13 cellular contexts compared by ENCODE assay signal in the genomic region with DNA sequence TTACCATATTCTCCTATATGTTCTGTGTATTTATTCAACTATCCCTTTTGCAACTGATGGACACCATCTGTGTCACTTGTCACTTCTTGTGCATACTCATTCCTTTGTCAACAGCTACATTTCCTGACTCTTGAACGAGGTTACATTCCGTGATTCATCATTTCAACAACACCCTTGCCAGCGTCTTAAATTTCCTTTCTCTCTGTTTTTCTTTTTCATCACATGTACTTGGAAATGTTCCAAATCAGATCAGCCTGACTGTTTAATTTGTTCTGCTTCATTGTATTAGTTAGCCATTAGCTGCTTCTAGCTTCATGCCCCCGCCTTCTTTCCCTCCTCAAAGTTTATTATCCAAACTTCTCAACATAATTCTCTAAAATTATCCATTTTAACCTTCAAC.
DNase-seq lines count a peak whose midpoint lies in the region; ATAC-seq and TF ChIP-seq lines count a peak whose summit lies in the region.
"Had no signal": no experiment of that assay in that cellular context is flagged by ENCODE, and none has a peak within 500 bp of the region (broad histone marks: within the 10 kb centered on the region; RNA-seq: fewer than 3 reads in every experiment).

No MANE protein-coding gene starts in this region.

- POLR2A ChIA-PET in HEK293T (lab: Yijun Ruan, JAX), result no interaction called here

- H3K4me1 ChIP-seq in ACC112 (ENCODE audit: control insufficient read depth, insufficient read depth, low read length, unreplicated experiment) (peaks cover 62% of the 10 kb centered on the region), foreskin keratinocyte (peaks cover 33% of the 10 kb centered on the region)
- H3K4me1 ChIP-seq: adrenal gland had no signal

- H3K27ac ChIP-seq in ACC112 (ENCODE audit: low read depth, low read length) (peak overlapping the region; percentile 92), foreskin keratinocyte (no peak overlapping the region)
- H3K27ac ChIP-seq: adrenal gland had no signal

- H3K79me2 ChIP-seq in ACC112 (ENCODE audit: control insufficient read depth, insufficient read depth, low read length, unreplicated experiment), result no peaks in the 10 kb centered on the region

- H3K4me3 ChIP-seq in ACC112 (ENCODE audit: low read depth, low read length), result peak overlapping the region; percentile 28; the same call in 1 of the 2 replicates
- H3K4me3 ChIP-seq: adrenal gland had no signal

- CTCF ChIA-PET in HEK293T (lab: Yijun Ruan, JAX), result no interaction called here

- no peak overlapping the region for H2AFZ ChIP-seq in ACC112 (ENCODE audit: low read length, unreplicated experiment)

- DNase-seq in HEK293T (ENCODE audit: extremely low spot score), result no peak
- DNase-seq in foreskin keratinocyte, result peak; percentile 51 to 70
- no peak for DNase-seq in NCI-H2107 treated with DMSO at 0.1 percent for 48 hours (lab: John Stamatoyannopoulos, UW; ENCODE audit: unreplicated experiment)
- no peak for DNase-seq in SKM-1 treated with dmso at 0.1 percent for 144 hours (lab: John Stamatoyannopoulos, UW; ENCODE audit: unreplicated experiment)
- DNase-seq: activated CD8-positive, alpha-beta T cell treated with anti-CD3 and anti-CD28 coated beads, Interleukin-2, amount 10 ng/mL, durations not matched to agents 7 days and 5 days; adrenal gland; hippocampal formation; naive thymus-derived CD8-positive, alpha-beta T cell; stimulated activated CD4-positive, alpha-beta T cell treated with anti-CD3 and anti-CD28 coated beads, Interleukin-2, amount 100 ng/mL, for 48 hours had no signal

- no peak for TF ChIP-seq CTCF in foreskin keratinocyte (conservative IDR thresholded peaks at IDR 0.05)

- H3K36me3 ChIP-seq in ACC112 (ENCODE audit: insufficient read depth, low read length), result no peaks in the 10 kb centered on the region
- H3K36me3 ChIP-seq: adrenal gland had no signal

- ATAC-seq in SK-N-SH treated with all-trans-retinoic acid at 6 μM for 48 hours (no peak; the same call in 2 of the 3 replicates), foreskin keratinocyte (peak; percentile 13), HG03442 (IDR thresholded peaks at IDR 0.05; ENCODE audit: unreplicated experiment) (no peak), HG02623 (IDR thresholded peaks at IDR 0.05; ENCODE audit: unreplicated experiment) (no peak)
- ATAC-seq: activated CD8-positive, alpha-beta T cell treated with anti-CD3 and anti-CD28 coated beads, Interleukin-2, amount 10 ng/mL, durations not matched to agents 7 days and 5 days; naive thymus-derived CD8-positive, alpha-beta T cell had no signal

- H3K27me3 ChIP-seq in ACC112 (ENCODE audit: insufficient read depth, low read length), result no peaks in the 10 kb centered on the region
- no peaks in the 10 kb centered on the region for H3K27me3 ChIP-seq in foreskin keratinocyte
- H3K27me3 ChIP-seq: adrenal gland had no signal

TF ChIP-seq in HEK293T, 16 proteins besides CTCF, POLR2A, EP300 and RAD21:
- TF ChIP-seq, protein P1, sequence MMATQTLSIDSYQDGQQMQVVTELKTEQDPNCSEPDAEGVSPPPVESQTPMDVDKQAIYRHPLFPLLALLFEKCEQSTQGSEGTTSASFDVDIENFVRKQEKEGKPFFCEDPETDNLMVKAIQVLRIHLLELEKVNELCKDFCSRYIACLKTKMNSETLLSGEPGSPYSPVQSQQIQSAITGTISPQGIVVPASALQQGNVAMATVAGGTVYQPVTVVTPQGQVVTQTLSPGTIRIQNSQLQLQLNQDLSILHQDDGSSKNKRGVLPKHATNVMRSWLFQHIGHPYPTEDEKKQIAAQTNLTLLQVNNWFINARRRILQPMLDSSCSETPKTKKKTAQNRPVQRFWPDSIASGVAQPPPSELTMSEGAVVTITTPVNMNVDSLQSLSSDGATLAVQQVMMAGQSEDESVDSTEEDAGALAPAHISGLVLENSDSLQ (IDR thresholded peaks at IDR 0.05), result peak; percentile 55; the same call in 1 of the 2 replicates
- TF ChIP-seq ZNF384 (IDR thresholded peaks at IDR 0.05) (no peak), SUZ12 (IDR thresholded peaks at IDR 0.05) (no peak)

TF ChIP-seq in SK-N-SH treated with all-trans-retinoic acid at 6 μM for 48 hours, 23 proteins besides CTCF, POLR2A, EP300 and RAD21:
- TF ChIP-seq ZNF70 (CRISPR knock-in tag; IDR thresholded peaks at IDR 0.05), result no peak
- TF ChIP-seq, protein P2, sequence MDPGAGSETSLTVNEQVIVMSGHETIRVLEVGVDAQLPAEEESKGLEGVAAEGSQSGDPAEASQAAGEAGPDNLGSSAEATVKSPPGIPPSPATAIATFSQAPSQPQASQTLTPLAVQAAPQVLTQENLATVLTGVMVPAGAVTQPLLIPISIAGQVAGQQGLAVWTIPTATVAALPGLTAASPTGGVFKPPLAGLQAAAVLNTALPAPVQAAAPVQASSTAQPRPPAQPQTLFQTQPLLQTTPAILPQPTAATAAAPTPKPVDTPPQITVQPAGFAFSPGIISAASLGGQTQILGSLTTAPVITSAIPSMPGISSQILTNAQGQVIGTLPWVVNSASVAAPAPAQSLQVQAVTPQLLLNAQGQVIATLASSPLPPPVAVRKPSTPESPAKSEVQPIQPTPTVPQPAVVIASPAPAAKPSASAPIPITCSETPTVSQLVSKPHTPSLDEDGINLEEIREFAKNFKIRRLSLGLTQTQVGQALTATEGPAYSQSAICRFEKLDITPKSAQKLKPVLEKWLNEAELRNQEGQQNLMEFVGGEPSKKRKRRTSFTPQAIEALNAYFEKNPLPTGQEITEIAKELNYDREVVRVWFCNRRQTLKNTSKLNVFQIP (CRISPR knock-in tag; IDR thresholded peaks at IDR 0.05; ENCODE audit: borderline replicate concordance, low read depth), result no peak
- TF ChIP-seq OSR1 (CRISPR knock-in tag; IDR thresholded peaks at IDR 0.05), result no peak
- no peak for TF ChIP-seq CSDC2 (CRISPR knock-in tag; IDR thresholded peaks at IDR 0.05)
- TF ChIP-seq ESRRG (CRISPR knock-in tag; IDR thresholded peaks at IDR 0.05), result no peak
- TF ChIP-seq BACH2 (CRISPR knock-in tag; IDR thresholded peaks at IDR 0.05; ENCODE audit: borderline replicate concordance), result no peak
- TF ChIP-seq SNAI2 (CRISPR knock-in tag; IDR thresholded peaks at IDR 0.05), result no peak
- TF ChIP-seq TCF4 (CRISPR knock-in tag; IDR thresholded peaks at IDR 0.05; ENCODE audit: borderline replicate concordance), result no peak
- TF ChIP-seq GLIS3 (CRISPR knock-in tag; IDR thresholded peaks at IDR 0.05), result no peak
- TF ChIP-seq ISL1 (CRISPR knock-in tag; IDR thresholded peaks at IDR 0.05), result peak; percentile 46
- TF ChIP-seq ZC3H10 (CRISPR knock-in tag; IDR thresholded peaks at IDR 0.05), result peak; percentile 66; the same call in 1 of the 2 replicates
- TF ChIP-seq PPARA (CRISPR knock-in tag; IDR thresholded peaks at IDR 0.05; ENCODE audit: borderline replicate concordance), result no peak
- TF ChIP-seq ZNF565 (CRISPR knock-in tag; conservative IDR thresholded peaks at IDR 0.05; ENCODE audit: low read depth), result no peak
- TF ChIP-seq, protein P3, sequence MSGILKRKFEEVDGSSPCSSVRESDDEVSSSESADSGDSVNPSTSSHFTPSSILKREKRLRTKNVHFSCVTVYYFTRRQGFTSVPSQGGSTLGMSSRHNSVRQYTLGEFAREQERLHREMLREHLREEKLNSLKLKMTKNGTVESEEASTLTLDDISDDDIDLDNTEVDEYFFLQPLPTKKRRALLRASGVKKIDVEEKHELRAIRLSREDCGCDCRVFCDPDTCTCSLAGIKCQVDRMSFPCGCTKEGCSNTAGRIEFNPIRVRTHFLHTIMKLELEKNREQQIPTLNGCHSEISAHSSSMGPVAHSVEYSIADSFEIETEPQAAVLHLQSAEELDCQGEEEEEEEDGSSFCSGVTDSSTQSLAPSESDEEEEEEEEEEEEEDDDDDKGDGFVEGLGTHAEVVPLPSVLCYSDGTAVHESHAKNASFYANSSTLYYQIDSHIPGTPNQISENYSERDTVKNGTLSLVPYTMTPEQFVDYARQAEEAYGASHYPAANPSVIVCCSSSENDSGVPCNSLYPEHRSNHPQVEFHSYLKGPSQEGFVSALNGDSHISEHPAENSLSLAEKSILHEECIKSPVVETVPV (CRISPR knock-in tag; IDR thresholded peaks at IDR 0.05), result no peak
- no peak for TF ChIP-seq TOX (CRISPR knock-in tag; IDR thresholded peaks at IDR 0.05; ENCODE audit: borderline replicate concordance)
- no peak for TF ChIP-seq ARNTL (CRISPR knock-in tag; IDR thresholded peaks at IDR 0.05; ENCODE audit: borderline replicate concordance, low read depth)
- TF ChIP-seq, protein P4, sequence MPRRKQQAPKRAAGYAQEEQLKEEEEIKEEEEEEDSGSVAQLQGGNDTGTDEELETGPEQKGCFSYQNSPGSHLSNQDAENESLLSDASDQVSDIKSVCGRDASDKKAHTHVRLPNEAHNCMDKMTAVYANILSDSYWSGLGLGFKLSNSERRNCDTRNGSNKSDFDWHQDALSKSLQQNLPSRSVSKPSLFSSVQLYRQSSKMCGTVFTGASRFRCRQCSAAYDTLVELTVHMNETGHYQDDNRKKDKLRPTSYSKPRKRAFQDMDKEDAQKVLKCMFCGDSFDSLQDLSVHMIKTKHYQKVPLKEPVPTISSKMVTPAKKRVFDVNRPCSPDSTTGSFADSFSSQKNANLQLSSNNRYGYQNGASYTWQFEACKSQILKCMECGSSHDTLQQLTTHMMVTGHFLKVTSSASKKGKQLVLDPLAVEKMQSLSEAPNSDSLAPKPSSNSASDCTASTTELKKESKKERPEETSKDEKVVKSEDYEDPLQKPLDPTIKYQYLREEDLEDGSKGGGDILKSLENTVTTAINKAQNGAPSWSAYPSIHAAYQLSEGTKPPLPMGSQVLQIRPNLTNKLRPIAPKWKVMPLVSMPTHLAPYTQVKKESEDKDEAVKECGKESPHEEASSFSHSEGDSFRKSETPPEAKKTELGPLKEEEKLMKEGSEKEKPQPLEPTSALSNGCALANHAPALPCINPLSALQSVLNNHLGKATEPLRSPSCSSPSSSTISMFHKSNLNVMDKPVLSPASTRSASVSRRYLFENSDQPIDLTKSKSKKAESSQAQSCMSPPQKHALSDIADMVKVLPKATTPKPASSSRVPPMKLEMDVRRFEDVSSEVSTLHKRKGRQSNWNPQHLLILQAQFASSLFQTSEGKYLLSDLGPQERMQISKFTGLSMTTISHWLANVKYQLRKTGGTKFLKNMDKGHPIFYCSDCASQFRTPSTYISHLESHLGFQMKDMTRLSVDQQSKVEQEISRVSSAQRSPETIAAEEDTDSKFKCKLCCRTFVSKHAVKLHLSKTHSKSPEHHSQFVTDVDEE (CRISPR knock-in tag; IDR thresholded peaks at IDR 0.05), result no peak

Comparison
In these comparisons a context has a peak if more than half of its experiments do, and no peak if none do; other contexts are left out.
1. DNase-seq: peak in foreskin keratinocyte (2 of 2); none in HEK293T (single experiment), NCI-H2107 treated with DMSO at 0.1 percent for 48 hours (single experiment) and SKM-1 treated with dmso at 0.1 percent for 144 hours (single experiment).